In genomic region chr16:66485361-66485760, GRCh38 we compare ENCODE assay signal across 27 cellular contexts. TPM values are rescaled to one million over a fixed set of nuclear protein-coding genes. Genes with fewer than 3 reads are reported as not detected.
DNase-seq lines count a peak whose midpoint lies in the region; ATAC-seq, FAIRE-seq and TF ChIP-seq lines count a peak whose summit lies in the region.
"Had no signal": no experiment of that assay in that cellular context is flagged by ENCODE, and none has a peak within 500 bp of the region (broad histone marks: within the 10 kb centered on the region; RNA-seq: fewer than 3 reads in every experiment).

No MANE protein-coding gene starts in this region.

- peak overlapping the region; percentile 85; the same call in 1 of the 2 replicates for H2BK12ac ChIP-seq in H1 (ENCODE audit: low read depth, low read length)

- H3K27ac ChIP-seq in H1 (ENCODE audit: low read depth, low read length), result no peak overlapping the region; the same call in 1 of the 2 replicates
- H3K27ac ChIP-seq: pancreas, spleen had no signal

- H2AFZ ChIP-seq in H1 (ENCODE audit: low read length), result no peak overlapping the region

- TF ChIP-seq RAD21 in H1 (IDR thresholded peaks at IDR 0.05 in 1 of 2, conservative IDR thresholded peaks at IDR 0.05 in 1 of 2; ENCODE audit: low read depth in 2 of 2, low read length in 2 of 2), result no peak

- TF ChIP-seq CTCF in H1 (IDR thresholded peaks at IDR 0.05; ENCODE audit: control extremely low read depth in 1 of 3, insufficient read depth in 1 of 3, low read depth in 1 of 3, low read length in 3 of 3), result no peak

- ATAC-seq in stimulated activated effector memory CD8-positive, alpha-beta T cell treated with anti-CD3 and anti-CD28 coated beads, Interleukin-12 subunit alpha, Interleukin-12 subunit beta, amount 100 ng/mL, for 72 hours, result no peak
- ATAC-seq in HG02623 (IDR thresholded peaks at IDR 0.05; ENCODE audit: unreplicated experiment), result no peak
- ATAC-seq: activated CD4-positive, CD25-positive, alpha-beta regulatory T cell treated with anti-CD3 and anti-CD28 coated beads, Interleukin-2, amount 50 U/mL, for 24 hours; natural killer cell; pancreas; right cardiac atrium; T-cell had no signal

- H3K9ac ChIP-seq in H1 (replicated peaks in 1 of 4; ENCODE audit: extremely low read depth in 1 of 4, low read depth in 3 of 4, low read length in 3 of 4), result no peak overlapping the region

- no peak overlapping the region for H3K4me3 Mint-ChIP-seq in stimulated activated effector memory CD8-positive, alpha-beta T cell treated with anti-CD3 and anti-CD28 coated beads, Interleukin-12 subunit alpha, Interleukin-12 subunit beta, amount 100 ng/mL, for 72 hours
- H3K4me3 Mint-ChIP-seq: activated CD4-positive, alpha-beta memory T cell treated with anti-CD3 and anti-CD28 coated beads, Interleukin-2, amount 10 ng/mL, durations not matched to agents 7 days and 5 days; natural killer cell; T-cell had no signal

- no peak overlapping the region for H3K18ac ChIP-seq in H1 (ENCODE audit: extremely low read depth, low read length)

- peak overlapping the region; percentile 45 for H3K27ac Mint-ChIP-seq in stimulated activated effector memory CD8-positive, alpha-beta T cell treated with anti-CD3 and anti-CD28 coated beads, Interleukin-12 subunit alpha, Interleukin-12 subunit beta, amount 100 ng/mL, for 72 hours
- H3K27ac Mint-ChIP-seq: activated CD4-positive, alpha-beta memory T cell treated with anti-CD3 and anti-CD28 coated beads, Interleukin-2, amount 10 ng/mL, durations not matched to agents 7 days and 5 days; natural killer cell; T-cell had no signal

- POLR2A ChIA-PET in H1 (lab: Charles Lee; ENCODE audit: partially characterized antibody), result no interaction called here

- H3K56ac ChIP-seq in H1 (replicated peaks; ENCODE audit: insufficient read length, low read depth, low read length), result no peak overlapping the region

- no peak overlapping the region for H2AK5ac ChIP-seq in H1 (ENCODE audit: low read depth, low read length)

- no peaks in the 10 kb centered on the region for H3K79me1 ChIP-seq in H1 (ENCODE audit: low read depth, low read length)

- H3K36me3 ChIP-seq in H1 (ENCODE audit: control insufficient read depth in 2 of 4, insufficient read depth in 4 of 4, low read length in 3 of 4), result no peaks in the 10 kb centered on the region; a peak in 1 of 8 replicates
- H3K36me3 ChIP-seq: pancreas, spleen had no signal

- H3K4me2 ChIP-seq in H1 (ENCODE audit: insufficient read depth in 1 of 2, low read depth in 2 of 2, low read length in 2 of 2), result no peak overlapping the region

- no peaks in the 10 kb centered on the region; the same call in 1 of the 2 replicates for H3K23me2 ChIP-seq in H1 (ENCODE audit: low read depth, low read length)

- TF ChIP-seq POLR2A in H1 (IDR thresholded peaks at IDR 0.05; ENCODE audit: control extremely low read depth in 1 of 2, low read depth in 2 of 2, low read length in 2 of 2), result no peak

- H4K5ac ChIP-seq in H1 (ENCODE audit: insufficient read length, low read depth, low read length), result no peak overlapping the region

- CTCF ChIA-PET in H1 (lab: Charles Lee; ENCODE audit: partially characterized antibody), result interaction anchor here (0.6 to 15.3 kb wide), 10 partner anchors 8 to 158 kb away, joined by 3 to 226 read pairs (median 5); no protein-coding TSS in a partner anchor

- H3K4me1 ChIP-seq in H1 (replicated peaks in 1 of 4; ENCODE audit: control insufficient read depth in 3 of 4, insufficient read depth in 4 of 4, low read length in 3 of 4), result peaks cover 0 to 4% (median 2%) of the 10 kb centered on the region in 4 experiments; a peak in 3 of 7 replicates
- H3K4me1 ChIP-seq: pancreas had no signal

- no peaks in the 10 kb centered on the region for H4K20me1 ChIP-seq in H1 (replicated peaks in 1 of 2; ENCODE audit: control insufficient read depth in 1 of 2, insufficient read depth in 2 of 2, low read length in 2 of 2)

- no peaks in the 10 kb centered on the region for H3K9me3 Mint-ChIP-seq in stimulated activated effector memory CD8-positive, alpha-beta T cell treated with anti-CD3 and anti-CD28 coated beads, Interleukin-12 subunit alpha, Interleukin-12 subunit beta, amount 100 ng/mL, for 72 hours
- H3K9me3 Mint-ChIP-seq: activated CD4-positive, alpha-beta memory T cell treated with anti-CD3 and anti-CD28 coated beads, Interleukin-2, amount 10 ng/mL, durations not matched to agents 7 days and 5 days; natural killer cell; T-cell had no signal

- no peaks in the 10 kb centered on the region for H3K79me2 ChIP-seq in H1 (ENCODE audit: control insufficient read depth in 1 of 2, insufficient read depth in 2 of 2, low read length in 2 of 2)

- H2BK20ac ChIP-seq in H1 (ENCODE audit: low read length), result no peak overlapping the region

- H3K27me3 ChIP-seq in H1 (replicated peaks in 1 of 4; ENCODE audit: control insufficient read depth in 3 of 4, extremely low read depth in 1 of 4, insufficient read depth in 3 of 4, low read length in 3 of 4), result no peaks in the 10 kb centered on the region
- H3K27me3 ChIP-seq: pancreas, spleen had no signal

- H2BK120ac ChIP-seq in H1 (replicated peaks; ENCODE audit: low read depth, low read length), result no peak overlapping the region

- H3K23ac ChIP-seq in H1 (ENCODE audit: insufficient read length), result no peak overlapping the region

- TF ChIP-seq EP300 in H1 (IDR thresholded peaks at IDR 0.05; ENCODE audit: borderline replicate concordance in 1 of 2, low read depth in 2 of 2, low read length in 2 of 2), result no peak

- WGBS in H1 (ENCODE audit: extremely low coverage in 1 of 2, insufficient coverage in 1 of 2, insufficient read length in 1 of 2, insufficient replicate concordance in 2 of 2, low coverage in 1 of 2, low lambda C conversion rate in 2 of 2, missing lambda C conversion rate in 1 of 2), 2 experiments, result 89% methylated on average over 6 of the region's 6 CpGs; no CpG with 5 or more reads in 1 of the 2 experiments

- H2BK15ac ChIP-seq in H1 (ENCODE audit: low read length), result no peak overlapping the region

- no peak overlapping the region for H3K4me3 ChIP-seq in H1 (ENCODE audit: extremely low read depth in 1 of 4, insufficient read depth in 2 of 4, low read depth in 3 of 4, low read length in 4 of 4)
- H3K4me3 ChIP-seq: pancreas, spleen had no signal

- peaks cover 17% of the 10 kb centered on the region for H3K4me1 Mint-ChIP-seq in stimulated activated effector memory CD8-positive, alpha-beta T cell treated with anti-CD3 and anti-CD28 coated beads, Interleukin-12 subunit alpha, Interleukin-12 subunit beta, amount 100 ng/mL, for 72 hours

- H3K14ac ChIP-seq in H1 (ENCODE audit: insufficient read length), result no peak overlapping the region

- no peak for FAIRE-seq in H1 (lab: Jason Lieb, UNC)
- FAIRE-seq: A204.1, G401.6, pancreas had no signal

- H3K4ac ChIP-seq in H1 (replicated peaks; ENCODE audit: insufficient read length, low read depth, low read length), result no peak overlapping the region

- DNase-seq in activated CD8-positive, alpha-beta memory T cell treated with anti-CD3 and anti-CD28 coated beads for 24 hours, result peak; percentile 49
- no peak for DNase-seq in activated CD8-positive, alpha-beta memory T cell treated with anti-CD3 and anti-CD28 coated beads, Interleukin-2, amount 50 U/mL, for 48 hours
- DNase-seq in MV-4-11 (lab: John Stamatoyannopoulos, UW), result peak; percentile 56
- DNase-seq in H1 (ENCODE audit: low read depth in 1 of 2, low spot score in 2 of 2), result no peak
- DNase-seq in stimulated activated effector memory CD8-positive, alpha-beta T cell treated with anti-CD3 and anti-CD28 coated beads, Interleukin-12 subunit alpha, Interleukin-12 subunit beta, amount 100 ng/mL, for 72 hours (ENCODE audit: low spot score in 2 of 2), result no peak
- no peak for DNase-seq in OCI-M1 (lab: John Stamatoyannopoulos, UW)
- no peak for DNase-seq in activated naive CD4-positive, alpha-beta T cell treated with Interleukin-2 at 50 U/mL for 16 hours
- DNase-seq: activated CD4-positive, alpha-beta memory T cell treated with anti-CD3 and anti-CD28 coated beads, Interleukin-2, amount 10 ng/mL, durations not matched to agents 7 days and 5 days; activated naive CD4-positive, alpha-beta T cell; AML-193; effector CD4-positive, alpha-beta T cell; H7; natural killer cell; NCI-H2029 treated with DMSO at 0.1 percent for 48 hours; NCI-H2227 treated with DMSO at 0.1 percent for 48 hours; NCI-H526 treated with DMSO at 0.1 percent for 48 hours; right cardiac atrium; spleen; substantia nigra had no signal

- no peak overlapping the region for H2BK5ac ChIP-seq in H1 (ENCODE audit: low read depth, low read length)

- H4K8ac ChIP-seq in H1 (ENCODE audit: extremely low read depth, insufficient read depth, low read length), result no peak overlapping the region

- peaks cover 0 to 3% of the 10 kb centered on the region in 2 experiments; a peak in 1 of 4 replicates for H3K9me3 ChIP-seq in H1 (ENCODE audit: insufficient read depth in 2 of 2, low read depth in 1 of 2, low read length in 1 of 2)
- H3K9me3 ChIP-seq: pancreas, spleen had no signal

- H4K91ac ChIP-seq in H1 (replicated peaks; ENCODE audit: insufficient read length, low read length), result no peak overlapping the region

- H3K36me3 Mint-ChIP-seq in stimulated activated effector memory CD8-positive, alpha-beta T cell treated with anti-CD3 and anti-CD28 coated beads, Interleukin-12 subunit alpha, Interleukin-12 subunit beta, amount 100 ng/mL, for 72 hours, result no peaks in the 10 kb centered on the region
- H3K36me3 Mint-ChIP-seq: natural killer cell, T-cell had no signal

TF ChIP-seq in H1, 55 proteins besides CTCF, POLR2A, EP300 and RAD21 (continues in another document):
- TF ChIP-seq KDM5A (IDR thresholded peaks at IDR 0.05; ENCODE audit: low read length) (no peak), POLR2AphosphoS5 (IDR thresholded peaks at IDR 0.05; ENCODE audit: low read depth, low read length) (no peak), RXRA (IDR thresholded peaks at IDR 0.05; ENCODE audit: insufficient read depth, low read depth, low read length) (no peak), CTBP2 (IDR thresholded peaks at IDR 0.05; ENCODE audit: borderline replicate concordance, insufficient read depth, insufficient read length, low read length) (no peak), FOSL1 (IDR thresholded peaks at IDR 0.05; ENCODE audit: insufficient read depth, low read depth, low read length) (no peak)
- TF ChIP-seq, protein P1, sequence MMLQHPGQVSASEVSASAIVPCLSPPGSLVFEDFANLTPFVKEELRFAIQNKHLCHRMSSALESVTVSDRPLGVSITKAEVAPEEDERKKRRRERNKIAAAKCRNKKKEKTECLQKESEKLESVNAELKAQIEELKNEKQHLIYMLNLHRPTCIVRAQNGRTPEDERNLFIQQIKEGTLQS (IDR thresholded peaks at IDR 0.05; ENCODE audit: insufficient read depth, low read depth, low read length), result no peak

RNA-seq across cellular contexts. Expression of gene BEAN1, which starts 58.3 kb away (rescaled TPM):
- not detected in 2 replicates for total RNA-seq in H1 (2021; fragmentation: NEBNext Ultra II Directional; extraction: Animal tissue kit (Norgen Biotek cat#: 25700))
- 0.05 and 0.08 TPM in 2 replicates for polyA plus RNA-seq in H1 (2011; rRNA removed)
- polyA plus RNA-seq in H1 (2011; cell fraction: cytosol; rRNA removed), result 0.08 TPM
- polyA plus RNA-seq in H1 (2011; cell fraction: nucleus; rRNA removed), result 0.07 TPM
- 0.13 to 0.24 TPM (median 0.15 TPM) in 3 of 4 replicates, not detected in the other for polyA plus RNA-seq in H1 (2012, experiment 1 of 2)
- not detected for polyA plus RNA-seq in H1 (2012, experiment 2 of 2)
- polyA plus RNA-seq in H1 (2013, experiment 1 of 2), result 0.04 TPM
- 0.13 TPM for polyA plus RNA-seq in H1 (2013, experiment 2 of 2)
- polyA minus RNA-seq in H1 (2011; rRNA and poly(A)+ RNA removed), result not detected in 2 replicates
- polyA minus RNA-seq in H1 (2011; cell fraction: cytosol; rRNA and poly(A)+ RNA removed), result not detected
- not detected for polyA minus RNA-seq in H1 (2011; cell fraction: nucleus; rRNA and poly(A)+ RNA removed)
- total RNA-seq: activated CD4-positive, alpha-beta memory T cell treated with anti-CD3 and anti-CD28 coated beads, Interleukin-2, amount 10 ng/mL, durations not matched to agents 7 days and 5 days; mononuclear cell; natural killer cell; SK-MEL-5; T-cell had no signal

Comparison
In these comparisons a context has a peak if more than half of its experiments do, and no peak if none do; other contexts are left out.
1. DNase-seq: peak in activated CD8-positive, alpha-beta memory T cell treated with anti-CD3 and anti-CD28 coated beads for 24 hours (single experiment) and MV-4-11 (single experiment); none in activated CD8-positive, alpha-beta memory T cell treated with anti-CD3 and anti-CD28 coated beads, Interleukin-2, amount 50 U/mL, for 48 hours (single experiment), H1 (0 of 2), stimulated activated effector memory CD8-positive, alpha-beta T cell treated with anti-CD3 and anti-CD28 coated beads, Interleukin-12 subunit alpha, Interleukin-12 subunit beta, amount 100 ng/mL, for 72 hours (0 of 2), OCI-M1 (single experiment) and activated naive CD4-positive, alpha-beta T cell treated with Interleukin-2 at 50 U/mL for 16 hours (single experiment).